ENCODE assay signal across 1 cellular context in the genomic region with DNA sequence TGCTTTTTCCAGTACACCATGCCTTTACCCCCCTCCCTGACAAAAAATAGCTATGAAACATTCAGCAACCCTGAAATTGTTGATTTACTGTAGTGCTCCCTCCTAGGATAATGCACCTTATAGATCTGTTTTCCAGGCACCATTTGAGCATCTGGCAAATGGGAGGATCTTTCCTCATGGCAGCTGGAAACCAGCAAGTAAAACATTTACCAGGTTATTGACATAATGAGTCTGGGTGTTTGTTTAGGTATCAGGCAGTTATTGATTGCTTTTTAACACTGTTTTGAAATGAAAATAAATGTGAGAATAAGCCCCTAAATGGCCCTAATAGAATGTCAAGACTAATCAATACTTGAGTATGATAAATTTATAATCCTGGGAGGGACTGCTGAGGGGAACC.
TF ChIP-seq lines count a peak whose summit lies in the region.

No MANE protein-coding gene starts in this region.

TF ChIP-seq in HepG2, 621 proteins besides CTCF, POLR2A, EP300 and RAD21 (continued from another document and continues in another):
- TF ChIP-seq EED (CRISPR knock-in tag; IDR thresholded peaks at IDR 0.05), result no peak
- no peak for TF ChIP-seq HNRNPK (IDR thresholded peaks at IDR 0.05; ENCODE audit: low read depth, low read length, poor library complexity, severe bottlenecking)
- no peak for TF ChIP-seq ZNF780A (CRISPR knock-in tag; IDR thresholded peaks at IDR 0.05)
- TF ChIP-seq ONECUT2 (CRISPR knock-in tag; IDR thresholded peaks at IDR 0.05), result peak; percentile 94
- no peak for TF ChIP-seq ZNF562 (CRISPR knock-in tag; IDR thresholded peaks at IDR 0.05; ENCODE audit: borderline replicate concordance)
- no peak for TF ChIP-seq PAX8 (CRISPR knock-in tag; IDR thresholded peaks at IDR 0.05; ENCODE audit: borderline replicate concordance)
- TF ChIP-seq TCF12 (IDR thresholded peaks at IDR 0.05), result no peak
- no peak for TF ChIP-seq TCF12 (CRISPR knock-in tag; IDR thresholded peaks at IDR 0.05)
- TF ChIP-seq PITX1 (CRISPR knock-in tag; IDR thresholded peaks at IDR 0.05), result peak; percentile 33; the same call in 1 of the 2 replicates
- TF ChIP-seq MTF1 (CRISPR knock-in tag; IDR thresholded peaks at IDR 0.05), result no peak
- no peak for TF ChIP-seq NR2F2 (IDR thresholded peaks at IDR 0.05; ENCODE audit: borderline replicate concordance, low read depth)
- no peak for TF ChIP-seq GLI4 (CRISPR knock-in tag; IDR thresholded peaks at IDR 0.05; ENCODE audit: borderline replicate concordance)
- TF ChIP-seq IKZF1 (IDR thresholded peaks at IDR 0.05), result no peak
- TF ChIP-seq ZNF362 (CRISPR knock-in tag; IDR thresholded peaks at IDR 0.05; ENCODE audit: borderline replicate concordance), result no peak
- no peak for TF ChIP-seq ZFYVE20 (CRISPR knock-in tag; IDR thresholded peaks at IDR 0.05; ENCODE audit: borderline replicate concordance, low read depth)
- TF ChIP-seq KLF11 (CRISPR knock-in tag; IDR thresholded peaks at IDR 0.05), result no peak
- no peak for TF ChIP-seq RFXANK (CRISPR knock-in tag; IDR thresholded peaks at IDR 0.05)
- TF ChIP-seq FOXA3 (CRISPR knock-in tag; IDR thresholded peaks at IDR 0.05), result peak; percentile 96
- TF ChIP-seq TRIM24 (CRISPR knock-in tag; IDR thresholded peaks at IDR 0.05), result no peak
- TF ChIP-seq TOE1 (CRISPR knock-in tag; IDR thresholded peaks at IDR 0.05), result no peak
- peak; percentile 73; the same call in 1 of the 2 replicates for TF ChIP-seq ZNF263 (CRISPR knock-in tag; IDR thresholded peaks at IDR 0.05)
- TF ChIP-seq NBN (conservative IDR thresholded peaks at IDR 0.05), result no peak
- TF ChIP-seq ZNF782 (CRISPR knock-in tag; IDR thresholded peaks at IDR 0.05; ENCODE audit: borderline replicate concordance), result no peak
- no peak for TF ChIP-seq NR1H2 (CRISPR knock-in tag; IDR thresholded peaks at IDR 0.05; ENCODE audit: borderline replicate concordance, low read depth)
- TF ChIP-seq ZNF749 (CRISPR knock-in tag; IDR thresholded peaks at IDR 0.05; ENCODE audit: borderline replicate concordance), result no peak
- TF ChIP-seq TARDBP (CRISPR knock-in tag; IDR thresholded peaks at IDR 0.05), result no peak
- no peak for TF ChIP-seq CREBL2 (CRISPR knock-in tag; IDR thresholded peaks at IDR 0.05; ENCODE audit: borderline replicate concordance)
- peak; percentile 55; the same call in 1 of the 2 replicates for TF ChIP-seq SOX5 (CRISPR knock-in tag; IDR thresholded peaks at IDR 0.05; ENCODE audit: borderline replicate concordance)
- TF ChIP-seq ZBTB1 (CRISPR knock-in tag; IDR thresholded peaks at IDR 0.05; ENCODE audit: borderline replicate concordance), result no peak
- no peak for TF ChIP-seq ZNF12 (CRISPR knock-in tag; IDR thresholded peaks at IDR 0.05)
- peak; percentile 51; the same call in 1 of the 2 replicates for TF ChIP-seq AHDC1 (CRISPR knock-in tag; IDR thresholded peaks at IDR 0.05; ENCODE audit: borderline replicate concordance)
- no peak for TF ChIP-seq MAFG (CRISPR knock-in tag; IDR thresholded peaks at IDR 0.05)
- peak; percentile 88 for TF ChIP-seq KAT2B (IDR thresholded peaks at IDR 0.05; ENCODE audit: borderline replicate concordance, low read depth, low read length)
- no peak for TF ChIP-seq ZNF713 (CRISPR knock-in tag; IDR thresholded peaks at IDR 0.05)
- peak; percentile 59 for TF ChIP-seq FOSL2 (CRISPR knock-in tag; IDR thresholded peaks at IDR 0.05)
- no peak for TF ChIP-seq ZNF883 (CRISPR knock-in tag; IDR thresholded peaks at IDR 0.05; ENCODE audit: not compliant biosample characterization)
- no peak for TF ChIP-seq ZBTB49 (CRISPR knock-in tag; IDR thresholded peaks at IDR 0.05; ENCODE audit: borderline replicate concordance)
- TF ChIP-seq, protein P1, sequence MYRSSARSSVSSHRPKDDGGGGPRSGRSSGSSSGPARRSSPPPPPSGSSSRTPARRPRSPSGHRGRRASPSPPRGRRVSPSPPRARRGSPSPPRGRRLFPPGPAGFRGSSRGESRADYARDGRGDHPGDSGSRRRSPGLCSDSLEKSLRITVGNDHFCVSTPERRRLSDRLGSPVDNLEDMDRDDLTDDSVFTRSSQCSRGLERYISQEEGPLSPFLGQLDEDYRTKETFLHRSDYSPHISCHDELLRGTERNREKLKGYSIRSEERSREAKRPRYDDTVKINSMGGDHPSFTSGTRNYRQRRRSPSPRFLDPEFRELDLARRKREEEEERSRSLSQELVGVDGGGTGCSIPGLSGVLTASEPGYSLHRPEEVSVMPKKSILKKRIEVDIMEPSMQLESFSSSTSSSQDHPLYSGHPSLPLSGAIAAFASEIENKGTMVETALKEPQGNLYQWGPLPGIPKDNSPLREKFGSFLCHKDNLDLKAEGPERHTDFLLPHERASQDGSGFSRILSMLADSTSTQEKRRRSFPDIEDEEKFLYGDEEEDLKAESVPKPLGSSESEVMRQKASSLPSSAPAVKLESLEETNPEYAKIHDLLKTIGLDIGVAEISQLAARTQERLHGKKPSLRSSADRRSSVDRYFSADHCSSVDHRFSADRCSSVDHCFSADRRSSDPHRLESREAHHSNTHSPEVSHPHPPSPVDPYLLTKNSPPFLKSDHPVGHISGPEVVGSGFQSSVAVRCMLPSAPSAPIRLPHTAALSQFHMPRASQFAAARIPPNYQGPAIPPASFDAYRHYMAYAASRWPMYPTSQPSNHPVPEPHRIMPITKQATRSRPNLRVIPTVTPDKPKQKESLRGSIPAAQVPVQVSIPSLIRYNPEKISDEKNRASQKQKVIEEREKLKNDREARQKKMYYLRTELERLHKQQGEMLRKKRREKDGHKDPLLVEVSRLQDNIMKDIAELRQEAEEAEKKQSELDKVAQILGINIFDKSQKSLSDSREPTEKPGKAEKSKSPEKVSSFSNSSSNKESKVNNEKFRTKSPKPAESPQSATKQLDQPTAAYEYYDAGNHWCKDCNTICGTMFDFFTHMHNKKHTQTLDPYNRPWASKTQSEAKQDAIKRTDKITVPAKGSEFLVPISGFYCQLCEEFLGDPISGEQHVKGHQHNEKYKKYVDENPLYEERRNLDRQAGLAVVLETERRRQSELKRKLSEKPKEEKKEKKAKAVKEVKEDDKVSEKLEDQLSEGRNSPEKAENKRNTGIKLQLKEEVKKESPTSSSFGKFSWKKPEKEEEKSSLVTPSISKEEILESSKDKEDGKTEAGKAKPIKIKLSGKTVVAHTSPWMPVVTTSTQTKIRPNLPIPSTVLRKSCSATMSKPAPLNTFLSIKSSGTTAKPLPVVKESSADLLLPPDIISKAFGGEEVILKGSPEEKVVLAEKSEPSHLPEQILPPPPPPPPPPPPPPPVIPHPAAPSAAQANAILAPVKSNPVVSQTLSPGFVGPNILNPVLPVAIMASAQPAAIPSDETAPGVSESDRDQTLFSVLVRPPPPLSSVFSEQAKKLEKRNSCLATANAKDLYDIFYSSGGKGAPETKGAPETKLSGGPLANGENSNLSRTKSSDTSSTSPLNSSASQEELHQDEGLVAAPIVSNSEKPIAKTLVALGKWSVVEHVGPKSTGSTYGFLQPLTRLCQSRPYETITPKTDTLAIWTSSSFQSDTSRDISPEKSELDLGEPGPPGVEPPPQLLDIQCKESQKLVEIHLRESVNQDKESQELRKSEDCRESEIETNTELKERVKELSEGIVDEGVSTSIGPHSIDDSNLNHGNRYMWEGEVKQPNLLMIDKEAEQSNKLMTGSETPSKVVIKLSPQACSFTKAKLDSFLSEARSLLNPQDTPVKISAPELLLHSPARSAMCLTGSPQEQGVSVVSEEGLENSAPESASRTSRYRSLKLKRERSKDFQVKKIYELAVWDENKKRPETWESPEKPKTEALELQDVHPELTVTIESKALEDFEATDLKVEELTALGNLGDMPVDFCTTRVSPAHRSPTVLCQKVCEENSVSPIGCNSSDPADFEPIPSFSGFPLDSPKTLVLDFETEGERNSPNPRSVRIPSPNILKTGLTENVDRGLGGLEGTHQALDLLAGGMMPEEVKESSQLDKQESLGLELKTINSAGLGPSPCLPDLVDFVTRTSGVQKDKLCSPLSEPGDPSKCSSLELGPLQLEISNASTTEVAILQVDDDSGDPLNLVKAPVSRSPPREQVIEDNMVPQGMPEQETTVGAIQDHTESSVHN (CRISPR knock-in tag; IDR thresholded peaks at IDR 0.05), result no peak
- no peak for TF ChIP-seq JUNB (CRISPR knock-in tag; IDR thresholded peaks at IDR 0.05; ENCODE audit: borderline replicate concordance)
- no peak for TF ChIP-seq GFI1 (CRISPR knock-in tag; IDR thresholded peaks at IDR 0.05; ENCODE audit: borderline replicate concordance)
